Comparison of ENCODE assay signal across 15 cellular contexts in genomic region chr20:14355791-14356190, GRCh38. TPM values are rescaled to one million over a fixed set of nuclear protein-coding genes. Genes with fewer than 3 reads are reported as not detected.
A peak's percentile ranks its signal among the peaks of the same experiment; 100 is the strongest.
DNase-seq lines count a peak whose midpoint lies in the region; ATAC-seq and TF ChIP-seq lines count a peak whose summit lies in the region.
"Had no signal": no experiment of that assay in that cellular context is flagged by ENCODE, and none has a peak within 500 bp of the region (broad histone marks: within the 10 kb centered on the region; RNA-seq: fewer than 3 reads in every experiment).

No MANE protein-coding gene starts in this region.

- DNase-seq in mammary epithelial cell (no peak), MCF 10A (ENCODE audit: unreplicated experiment) (no peak), iPS-NIHi11 (ENCODE audit: low spot score) (peak; percentile 29), mesendoderm (peak; percentile 80), germinal center (ENCODE audit: low spot score) (no peak), H4 (ENCODE audit: low spot score) (no peak), left ventricle myocardium inferior (no peak)
- DNase-seq: CD8-positive, alpha-beta T cell; COR-L47; DND-41; IMR-90 had no signal

- no peak overlapping the region for H3K9ac ChIP-seq in mammary epithelial cell (ENCODE audit: insufficient read depth, low read length)
- no peak overlapping the region for H3K9ac ChIP-seq in mesendoderm (ENCODE audit: low read length)

- H4K5ac ChIP-seq in mesendoderm (ENCODE audit: low read length) = no peak overlapping the region

- intact Hi-C loops in mammary epithelial cell (cut with micrococcal nuclease) = no loop called here
- intact Hi-C loops in MCF 10A (cut with micrococcal nuclease) = no loop called here
- intact Hi-C loops in left ventricle myocardium inferior (cut with micrococcal nuclease) = no loop called here

- H3K9me3 ChIP-seq in mammary epithelial cell (replicated peaks; ENCODE audit: insufficient read depth, low read length) = no peaks in the 10 kb centered on the region
- H3K9me3 ChIP-seq in left ventricle myocardium inferior (replicated peaks) = no peaks in the 10 kb centered on the region

- WGBS in mammary epithelial cell (ENCODE audit: low coverage, missing lambda C conversion rate) = 70% methylated on average over 1 of the region's 1 CpG
- WGBS in mesendoderm (ENCODE audit: extremely low coverage, insufficient coverage, low lambda C conversion rate) = no CpG with 5 or more reads among the region's 1 CpG

- dilution Hi-C loops in mammary epithelial cell (cut with HindIII; ENCODE audit: low sequenced_read_pairs) = no loop called here

- H3K9me3 Mint-ChIP-seq in MCF 10A (ENCODE audit: unreplicated experiment) = no peaks in the 10 kb centered on the region

- H3K4me1 ChIP-seq in mammary epithelial cell (ENCODE audit: insufficient read depth, low read length) (no peaks in the 10 kb centered on the region), mesendoderm (ENCODE audit: control insufficient read depth, low read depth, low read length) (no peaks in the 10 kb centered on the region), left ventricle myocardium inferior (no peaks in the 10 kb centered on the region)

- no peak overlapping the region for H2BK15ac ChIP-seq in mesendoderm (replicated peaks; ENCODE audit: low read depth)

- CTCF ChIA-PET in mammary epithelial cell (lab: Charles Lee; ENCODE audit: low non-redundant PET) (no interaction called here), MCF 10A (lab: Yijun Ruan, JAX) (interaction anchor here (0.6 to 1.4 kb wide), 5 partner anchors 18 to 1573 kb away, joined by 3 to 6 read pairs (median 3); partner anchors contain the start of gene FLRT3)

- no peaks in the 10 kb centered on the region for H3K36me3 Mint-ChIP-seq in MCF 10A (ENCODE audit: insufficient read depth, unreplicated experiment)
- H3K36me3 Mint-ChIP-seq: CD14-positive monocyte; CD8-positive, alpha-beta T cell had no signal

- in situ Hi-C loops in mammary epithelial cell (cut with MboI; ENCODE audit: low sequenced_read_pairs in 2 of 2) = no loop called here

- no peak overlapping the region for H3K23ac ChIP-seq in mesendoderm (ENCODE audit: low read length)

- H4K8ac ChIP-seq in mesendoderm (ENCODE audit: low read depth, low read length) = no peak overlapping the region

- no peak overlapping the region for H3K4me2 ChIP-seq in mammary epithelial cell (ENCODE audit: insufficient read depth, low read depth, low read length)
- no peak overlapping the region for H3K4me2 ChIP-seq in mesendoderm (ENCODE audit: low read length)

- no peaks in the 10 kb centered on the region for H3K27me3 Mint-ChIP-seq in MCF 10A (ENCODE audit: insufficient read depth, unreplicated experiment)

- no peak overlapping the region for H3K27ac Mint-ChIP-seq in MCF 10A (ENCODE audit: low read depth, unreplicated experiment)
- H3K27ac Mint-ChIP-seq: CD14-positive monocyte; CD8-positive, alpha-beta T cell had no signal

- no peak overlapping the region for H3K4me3 ChIP-seq in mammary epithelial cell (replicated peaks in 1 of 3; ENCODE audit: insufficient read depth in 1 of 3, low read depth in 2 of 3, low read length in 3 of 3)
- H3K4me3 ChIP-seq in mesendoderm (ENCODE audit: low read length) = no peak overlapping the region
- no peak overlapping the region for H3K4me3 ChIP-seq in left ventricle myocardium inferior

- H3K27me3 ChIP-seq in mammary epithelial cell (ENCODE audit: insufficient read depth, low read length) = no peaks in the 10 kb centered on the region
- H3K27me3 ChIP-seq in mesendoderm (ENCODE audit: insufficient read depth, low read length, poor library complexity) = no peaks in the 10 kb centered on the region
- no peaks in the 10 kb centered on the region for H3K27me3 ChIP-seq in left ventricle myocardium inferior (ENCODE audit: low read depth)

- H3K4me1 Mint-ChIP-seq in MCF 10A (ENCODE audit: insufficient read depth, unreplicated experiment) = no peaks in the 10 kb centered on the region
- H3K4me1 Mint-ChIP-seq: CD14-positive monocyte had no signal

- H3K4ac ChIP-seq in mesendoderm (ENCODE audit: low read depth, low read length) = no peak overlapping the region

- H3K27ac ChIP-seq in mammary epithelial cell (ENCODE audit: insufficient read depth, low read depth, low read length) (no peak overlapping the region), mesendoderm (ENCODE audit: low read depth, low read length) (no peak overlapping the region), left ventricle myocardium inferior (replicated peaks) (no peak overlapping the region)
- H3K27ac ChIP-seq: 22Rv1 had no signal

- H3K79me2 ChIP-seq in mammary epithelial cell (ENCODE audit: insufficient read depth, low read length) (no peaks in the 10 kb centered on the region), mesendoderm (ENCODE audit: control insufficient read depth, insufficient read depth, low read length) (no peaks in the 10 kb centered on the region)

- TF ChIP-seq CTCF in mammary epithelial cell (conservative IDR thresholded peaks at IDR 0.05 in 1 of 2, IDR thresholded peaks at IDR 0.05 in 1 of 2; ENCODE audit: extremely low read depth in 1 of 2, insufficient read depth in 1 of 2, low read depth in 1 of 2, low read length in 2 of 2) (no peak), MCF 10A (IDR thresholded peaks at IDR 0.05; ENCODE audit: unreplicated experiment) (no peak), left ventricle myocardium inferior (IDR thresholded peaks at IDR 0.05; ENCODE audit: borderline replicate concordance) (no peak)

- POLR2A ChIA-PET in MCF 10A (lab: Yijun Ruan, JAX) = interaction anchor here (0.6 to 1.6 kb wide), 3 partner anchors 10 to 341 kb away, joined by 3 to 4 read pairs (median 4); no protein-coding TSS in a partner anchor

- BruUV-seq in mammary epithelial cell (replicated peaks; lab: Mats Ljungman, UMichigan) (no TSS peak), MCF 10A (replicated peaks; lab: Mats Ljungman, UMichigan) (no TSS peak)

- no peak overlapping the region for H2AK5ac ChIP-seq in mesendoderm (ENCODE audit: low read length)

- H3K4me3 Mint-ChIP-seq in MCF 10A (ENCODE audit: unreplicated experiment) = no peak overlapping the region
- H3K4me3 Mint-ChIP-seq: CD14-positive monocyte; CD8-positive, alpha-beta T cell had no signal

- H2AFZ ChIP-seq in mammary epithelial cell (ENCODE audit: low read depth, low read length) = peak overlapping the region; percentile 56

- H4K20me1 ChIP-seq in mammary epithelial cell (ENCODE audit: insufficient read depth, low read length) = no peaks in the 10 kb centered on the region

- H3K18ac ChIP-seq in mesendoderm (ENCODE audit: low read length) = no peak overlapping the region

- H2BK120ac ChIP-seq in mesendoderm (ENCODE audit: low read depth, low read length) = no peak overlapping the region

- H2BK5ac ChIP-seq in mesendoderm (ENCODE audit: low read length) = no peak overlapping the region

- no peaks in the 10 kb centered on the region for H3K36me3 ChIP-seq in mammary epithelial cell (ENCODE audit: insufficient read depth, low read length)
- H3K36me3 ChIP-seq in mesendoderm (ENCODE audit: control insufficient read depth, insufficient read depth, low read length) = no peaks in the 10 kb centered on the region
- H3K36me3 ChIP-seq in left ventricle myocardium inferior = no peaks in the 10 kb centered on the region

- H3K56ac ChIP-seq in mesendoderm (ENCODE audit: low read length) = no peak overlapping the region

- no peak for ATAC-seq in HG03342 (IDR thresholded peaks at IDR 0.05; ENCODE audit: unreplicated experiment)
- ATAC-seq: CD8-positive, alpha-beta T cell had no signal

- H3K79me1 ChIP-seq in mesendoderm (ENCODE audit: low read length) = no peaks in the 10 kb centered on the region

RNA-seq across cellular contexts. Expression of gene FLRT3, which starts 18.4 kb away (rescaled TPM):
- total RNA-seq in mammary epithelial cell (100 to 1,000 TPM in 1 of 2 donors, 10 to 100 TPM in 1; 83.4 to 194 TPM), MCF 10A (2022) (13.3 and 15.7 TPM in 2 replicates), left ventricle myocardium inferior (0.05 TPM)
- polyA plus RNA-seq in mammary epithelial cell = 81.5 TPM
- polyA minus RNA-seq in mammary epithelial cell = 152 TPM
- polyA plus RNA-seq in mesendoderm (2013, experiment 1 of 2) = 8.9 TPM
- 8.2 TPM for polyA plus RNA-seq in mesendoderm (2013, experiment 2 of 2)
- total RNA-seq in H4 (2014; rRNA removed; shearing (Covaris generic)) = 36.5 and 41.9 TPM in 2 replicates
- total RNA-seq: A673; CD8-positive, alpha-beta T cell had no signal
- polyA plus RNA-seq: CD14-positive monocyte had no signal

Comparison
In these comparisons a context has a peak if more than half of its experiments do, and no peak if none do; other contexts are left out.
1. DNase-seq: peak in iPS-NIHi11 (single experiment) and mesendoderm (single experiment); none in mammary epithelial cell (single experiment), MCF 10A (single experiment), germinal center (single experiment), H4 (single experiment) and left ventricle myocardium inferior (single experiment).
2. RNA of gene FLRT3, which starts 18.4 kb away (total RNA-seq): 83.4 to 194 TPM in mammary epithelial cell, 36.5 to 41.9 TPM in H4 and 13.3 to 15.7 TPM in MCF 10A; 0.05 TPM in left ventricle myocardium inferior (single experiment); every median in the first group is over 10 times any median in the second.